1 cellular context compared by ENCODE assay signal in genomic region chr16:79864032-79864780, GRCh38.
TF ChIP-seq lines count a peak whose summit lies in the region.

No MANE protein-coding gene starts in this region.

TF ChIP-seq in K562, 482 proteins besides CTCF, POLR2A, EP300 and RAD21 (continued from another document and continues in another):
- no peak for TF ChIP-seq ZNF609 (CRISPR knock-in tag; IDR thresholded peaks at IDR 0.05; ENCODE audit: borderline replicate concordance)
- no peak for TF ChIP-seq HDGF (IDR thresholded peaks at IDR 0.05)
- TF ChIP-seq ZBED1 (IDR thresholded peaks at IDR 0.05) = no peak
- TF ChIP-seq TAL1 (IDR thresholded peaks at IDR 0.05) = no peak
- TF ChIP-seq ARID1B (IDR thresholded peaks at IDR 0.05) = 0 out of 2 replicates have a peak, but pooled peaks have one; percentile 2
- no peak for TF ChIP-seq USF1 (CRISPR knock-in tag; IDR thresholded peaks at IDR 0.05)
- no peak for TF ChIP-seq ZFX (CRISPR knock-in tag; IDR thresholded peaks at IDR 0.05)
- TF ChIP-seq VEZF1 (CRISPR knock-in tag; IDR thresholded peaks at IDR 0.05) = no peak; the same call in 1 of the 2 replicates
- TF ChIP-seq PBX2 (CRISPR knock-in tag; IDR thresholded peaks at IDR 0.05; ENCODE audit: low read depth) = no peak
- no peak for TF ChIP-seq PBX2 (tag; conservative IDR thresholded peaks at IDR 0.05; ENCODE audit: low read depth)
- TF ChIP-seq SRSF1 (IDR thresholded peaks at IDR 0.05; ENCODE audit: low read depth, low read length) = no peak
- no peak for TF ChIP-seq RNF2 (IDR thresholded peaks at IDR 0.05)
- no peak for TF ChIP-seq ZFP30 (CRISPR knock-in tag; IDR thresholded peaks at IDR 0.05; ENCODE audit: borderline replicate concordance)
- TF ChIP-seq, protein P1, sequence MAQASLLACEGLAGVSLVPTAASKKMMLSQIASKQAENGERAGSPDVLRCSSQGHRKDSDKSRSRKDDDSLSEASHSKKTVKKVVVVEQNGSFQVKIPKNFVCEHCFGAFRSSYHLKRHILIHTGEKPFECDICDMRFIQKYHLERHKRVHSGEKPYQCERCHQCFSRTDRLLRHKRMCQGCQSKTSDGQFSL (CRISPR knock-in tag; IDR thresholded peaks at IDR 0.05) = no peak
- TF ChIP-seq, protein P1 (tag; IDR thresholded peaks at IDR 0.05) = no peak
- TF ChIP-seq ATF7 (IDR thresholded peaks at IDR 0.05) = no peak
- TF ChIP-seq, protein P2, sequence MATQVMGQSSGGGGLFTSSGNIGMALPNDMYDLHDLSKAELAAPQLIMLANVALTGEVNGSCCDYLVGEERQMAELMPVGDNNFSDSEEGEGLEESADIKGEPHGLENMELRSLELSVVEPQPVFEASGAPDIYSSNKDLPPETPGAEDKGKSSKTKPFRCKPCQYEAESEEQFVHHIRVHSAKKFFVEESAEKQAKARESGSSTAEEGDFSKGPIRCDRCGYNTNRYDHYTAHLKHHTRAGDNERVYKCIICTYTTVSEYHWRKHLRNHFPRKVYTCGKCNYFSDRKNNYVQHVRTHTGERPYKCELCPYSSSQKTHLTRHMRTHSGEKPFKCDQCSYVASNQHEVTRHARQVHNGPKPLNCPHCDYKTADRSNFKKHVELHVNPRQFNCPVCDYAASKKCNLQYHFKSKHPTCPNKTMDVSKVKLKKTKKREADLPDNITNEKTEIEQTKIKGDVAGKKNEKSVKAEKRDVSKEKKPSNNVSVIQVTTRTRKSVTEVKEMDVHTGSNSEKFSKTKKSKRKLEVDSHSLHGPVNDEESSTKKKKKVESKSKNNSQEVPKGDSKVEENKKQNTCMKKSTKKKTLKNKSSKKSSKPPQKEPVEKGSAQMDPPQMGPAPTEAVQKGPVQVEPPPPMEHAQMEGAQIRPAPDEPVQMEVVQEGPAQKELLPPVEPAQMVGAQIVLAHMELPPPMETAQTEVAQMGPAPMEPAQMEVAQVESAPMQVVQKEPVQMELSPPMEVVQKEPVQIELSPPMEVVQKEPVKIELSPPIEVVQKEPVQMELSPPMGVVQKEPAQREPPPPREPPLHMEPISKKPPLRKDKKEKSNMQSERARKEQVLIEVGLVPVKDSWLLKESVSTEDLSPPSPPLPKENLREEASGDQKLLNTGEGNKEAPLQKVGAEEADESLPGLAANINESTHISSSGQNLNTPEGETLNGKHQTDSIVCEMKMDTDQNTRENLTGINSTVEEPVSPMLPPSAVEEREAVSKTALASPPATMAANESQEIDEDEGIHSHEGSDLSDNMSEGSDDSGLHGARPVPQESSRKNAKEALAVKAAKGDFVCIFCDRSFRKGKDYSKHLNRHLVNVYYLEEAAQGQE (CRISPR knock-in tag; IDR thresholded peaks at IDR 0.05; ENCODE audit: low read depth) = no peak
- no peak for TF ChIP-seq C11orf30 (IDR thresholded peaks at IDR 0.05; ENCODE audit: low read depth)
- TF ChIP-seq ZNF644 (tag; IDR thresholded peaks at IDR 0.05; ENCODE audit: low read depth) = peak; percentile 65
- TF ChIP-seq ELF4 (CRISPR knock-in tag; IDR thresholded peaks at IDR 0.05) = no peak
- peak; percentile 87; the same call in 1 of the 2 replicates for TF ChIP-seq GTF2E2 (tag; IDR thresholded peaks at IDR 0.05)
- peak; percentile 50; the same call in 1 of the 2 replicates for TF ChIP-seq BACH1 (tag; IDR thresholded peaks at IDR 0.05)
- no peak for TF ChIP-seq SRSF3 (IDR thresholded peaks at IDR 0.05; ENCODE audit: insufficient read depth, low read length)
- TF ChIP-seq HDAC2 (IDR thresholded peaks at IDR 0.05) = 0 out of 2 replicates have a peak, but pooled peaks have one; percentile 33
- no peak for TF ChIP-seq PTBP1 (IDR thresholded peaks at IDR 0.05; ENCODE audit: low read depth, low read length)
- TF ChIP-seq TAF15 (IDR thresholded peaks at IDR 0.05; ENCODE audit: low read depth, low read length) = no peak
- no peak for TF ChIP-seq ZNF253 (CRISPR knock-in tag; conservative IDR thresholded peaks at IDR 0.05)
- TF ChIP-seq HMGN3 (IDR thresholded peaks at IDR 0.05; ENCODE audit: borderline replicate concordance, extremely low read depth, insufficient read length, low read depth, low read length) = no peak
- TF ChIP-seq MXI1 (IDR thresholded peaks at IDR 0.05; ENCODE audit: low read depth, low read length) = no peak
- TF ChIP-seq THRA (IDR thresholded peaks at IDR 0.05) = no peak
- TF ChIP-seq CHD4 (IDR thresholded peaks at IDR 0.05; ENCODE audit: insufficient read depth, insufficient replicate concordance, low read depth, low read length, poor library complexity, severe bottlenecking) = no peak
- TF ChIP-seq MAFK (IDR thresholded peaks at IDR 0.05; ENCODE audit: low read length) = no peak
- no peak for TF ChIP-seq GATAD2B (IDR thresholded peaks at IDR 0.05; ENCODE audit: borderline replicate concordance)
- no peak for TF ChIP-seq ZNF217 (CRISPR knock-in tag; IDR thresholded peaks at IDR 0.05)
- no peak for TF ChIP-seq ZFPM2 (CRISPR knock-in tag; IDR thresholded peaks at IDR 0.05)
- no peak for TF ChIP-seq CREB1 (IDR thresholded peaks at IDR 0.05)
- no peak for TF ChIP-seq CREB1 (CRISPR knock-in tag; IDR thresholded peaks at IDR 0.05)
- TF ChIP-seq RFX5 (IDR thresholded peaks at IDR 0.05; ENCODE audit: low read depth, low read length) = no peak
- no peak for TF ChIP-seq ZNF551 (CRISPR knock-in tag; IDR thresholded peaks at IDR 0.05)
- TF ChIP-seq JUN (IDR thresholded peaks at IDR 0.05; ENCODE audit: borderline replicate concordance, low read depth, low read length) = no peak
- no peak for TF ChIP-seq JUN (CRISPR knock-in tag; IDR thresholded peaks at IDR 0.05; ENCODE audit: borderline replicate concordance)
- no peak for TF ChIP-seq CEBPB (tag; IDR thresholded peaks at IDR 0.05)
- TF ChIP-seq SMAD4 (CRISPR knock-in tag; conservative IDR thresholded peaks at IDR 0.05) = no peak
- TF ChIP-seq ATF1 (CRISPR knock-in tag; IDR thresholded peaks at IDR 0.05) = no peak
- TF ChIP-seq ATF1 (tag; IDR thresholded peaks at IDR 0.05) = no peak
- TF ChIP-seq ZNF121 (CRISPR knock-in tag; conservative IDR thresholded peaks at IDR 0.05) = no peak
- TF ChIP-seq PREB (CRISPR knock-in tag; IDR thresholded peaks at IDR 0.05) = no peak
- TF ChIP-seq ID3 (CRISPR knock-in tag; IDR thresholded peaks at IDR 0.05) = no peak
- no peak for TF ChIP-seq ID3 (tag; IDR thresholded peaks at IDR 0.05)
- TF ChIP-seq TCF7 (IDR thresholded peaks at IDR 0.05; ENCODE audit: borderline replicate concordance) = no peak
- TF ChIP-seq STAT5B (CRISPR knock-in tag; IDR thresholded peaks at IDR 0.05) = no peak
- TF ChIP-seq SP1 (CRISPR knock-in tag; IDR thresholded peaks at IDR 0.05) = no peak
- TF ChIP-seq SUPT5H (IDR thresholded peaks at IDR 0.05) = no peak
- TF ChIP-seq CREB5 (CRISPR knock-in tag; IDR thresholded peaks at IDR 0.05) = 0 out of 2 replicates have a peak, but pooled peaks have one; percentile 8
- TF ChIP-seq ZZZ3 (IDR thresholded peaks at IDR 0.05) = no peak
- no peak for TF ChIP-seq KAT8 (IDR thresholded peaks at IDR 0.05; ENCODE audit: low read depth)
